In genomic region chr12:92147491-92147890, GRCh38 we compare ENCODE assay signal across 1 cellular context.
TF ChIP-seq lines count a peak whose summit lies in the region.

No MANE protein-coding gene starts in this region.

TF ChIP-seq in IMR-90, 13 proteins besides CTCF, POLR2A, EP300 and RAD21:
- no peak for TF ChIP-seq RCOR1 (IDR thresholded peaks at IDR 0.05; ENCODE audit: insufficient replicate concordance, low read length)
- TF ChIP-seq FOS (IDR thresholded peaks at IDR 0.05; ENCODE audit: low read depth, low read length) = no peak
- TF ChIP-seq USF2 (IDR thresholded peaks at IDR 0.05; ENCODE audit: low read depth, low read length) = no peak
- no peak for TF ChIP-seq MAFK (IDR thresholded peaks at IDR 0.05; ENCODE audit: low read depth, low read length)
- TF ChIP-seq BHLHE40 (IDR thresholded peaks at IDR 0.05; ENCODE audit: low read depth, low read length) = no peak
- TF ChIP-seq MAZ (IDR thresholded peaks at IDR 0.05; ENCODE audit: borderline replicate concordance, low read depth, low read length) = no peak
- no peak for TF ChIP-seq CHD1 (IDR thresholded peaks at IDR 0.05; ENCODE audit: low read depth, low read length)
- no peak for TF ChIP-seq RFX5 (IDR thresholded peaks at IDR 0.05; ENCODE audit: low read depth, low read length)
- TF ChIP-seq CEBPB (IDR thresholded peaks at IDR 0.05; ENCODE audit: low read depth, low read length) = no peak
